Comparison of ENCODE assay signal across 29 cellular contexts in genomic region chr18:22689711-22690110, GRCh38.
"Had no signal": no experiment of that assay in that cellular context is flagged by ENCODE, and none has a peak within 500 bp of the region (broad histone marks: within the 10 kb centered on the region; RNA-seq: fewer than 3 reads in every experiment).

No MANE protein-coding gene starts in this region.

- H3K4me1 ChIP-seq: ascending aorta, left lung, pancreas, testis had no signal

- H3K9me3 Mint-ChIP-seq: activated B cell treated with CpG ODN at 0.5 μM for 24 hours; activated T-cell treated with anti-CD3 and anti-CD28 coated beads, Interleukin-2, amount 50 U/mL, for 4 hours; activated T-helper 2 cell treated with anti-CD3 and anti-CD28 coated beads, Interferon-gamma antibody, Interleukin-2, Interleukin-4, amounts not matched to agents 10 μg/mL and 5 μg/mL and 100 μg/mL, durations not matched to agents 14 hours and 24 hours and 36 hours; nephron had no signal

- H3K4me3 Mint-ChIP-seq: activated B cell treated with CpG ODN at 0.5 μM for 24 hours; activated CD4-positive, alpha-beta T cell treated with anti-CD3 and anti-CD28 coated beads for 36 hours; activated naive CD8-positive, alpha-beta T cell; activated T-cell treated with anti-CD3 and anti-CD28 coated beads, Interleukin-2, amount 50 U/mL, for 4 hours; nephron had no signal

- H3K9me3 ChIP-seq: adrenal gland, ascending aorta, esophagus squamous epithelium, neutrophil, pancreas, testis, uterus had no signal

- H3K27ac ChIP-seq: adrenal gland, ascending aorta, esophagus squamous epithelium, heart right ventricle, left lung, neutrophil, pancreas, testis had no signal

- H3K27me3 ChIP-seq: adrenal gland, ascending aorta, brain microvascular endothelial cell, esophagus squamous epithelium, heart right ventricle, left lung, neutrophil, pancreas, testis, uterus had no signal

- H3K4me3 ChIP-seq: adrenal gland, ascending aorta, esophagus squamous epithelium, heart right ventricle, left lung, pancreas, testis, uterus had no signal

- ATAC-seq: activated CD4-positive, alpha-beta T cell treated with anti-CD3 and anti-CD28 coated beads for 36 hours; activated T-cell treated with anti-CD3 and anti-CD28 coated beads, Interleukin-2, amount 50 U/mL, for 4 hours; left lung; sciatic nerve had no signal

- H3K4me1 Mint-ChIP-seq: activated B cell treated with CpG ODN at 0.5 μM for 24 hours; activated CD4-positive, alpha-beta T cell treated with anti-CD3 and anti-CD28 coated beads for 36 hours had no signal

- H3K27ac Mint-ChIP-seq: activated B cell treated with CpG ODN at 0.5 μM for 24 hours; activated CD4-positive, alpha-beta T cell treated with anti-CD3 and anti-CD28 coated beads for 36 hours; activated naive CD8-positive, alpha-beta T cell; activated T-helper 2 cell treated with anti-CD3 and anti-CD28 coated beads, Interferon-gamma antibody, Interleukin-2, Interleukin-4, amounts not matched to agents 10 μg/mL and 5 μg/mL and 100 μg/mL, durations not matched to agents 14 hours and 24 hours and 36 hours; nephron had no signal

- DNase-seq: activated B cell treated with CpG ODN at 0.5 μM for 24 hours; activated CD4-positive, alpha-beta T cell treated with anti-CD3 and anti-CD28 coated beads for 36 hours; activated CD4-positive, alpha-beta T cell treated with anti-CD3 and anti-CD28 coated beads, Interleukin-2, amount 50 U/mL, for 4 hours; activated CD8-positive, alpha-beta memory T cell treated with anti-CD3 and anti-CD28 coated beads for 24 hours; activated CD8-positive, alpha-beta memory T cell treated with anti-CD3 and anti-CD28 coated beads, Interleukin-2, amount 50 U/mL, for 4 hours; activated naive CD4-positive, alpha-beta T cell; activated T-cell treated with anti-CD3 and anti-CD28 coated beads, Interleukin-2, amount 50 U/mL, for 4 hours; adrenal gland; brain microvascular endothelial cell; central memory CD4-positive, alpha-beta T cell; effector memory CD4-positive, alpha-beta T cell; esophagus squamous epithelium; heart right ventricle; kidney; left lung; mammary epithelial cell; pancreas; stimulated activated CD4-positive, alpha-beta T cell treated with anti-CD3 and anti-CD28 coated beads, Interleukin-4, amount 100 ng/mL, for 1 hour; stimulated activated naive CD4-positive, alpha-beta T cell; T-helper 9 cell; testis; trophoblast cell; uterus had no signal

- H3K36me3 ChIP-seq: adrenal gland, ascending aorta, brain microvascular endothelial cell, esophagus squamous epithelium, heart right ventricle, left lung, neutrophil, pancreas, uterus had no signal

- H3K36me3 Mint-ChIP-seq: activated naive CD8-positive, alpha-beta T cell had no signal

- H3K27me3 Mint-ChIP-seq: activated B cell treated with CpG ODN at 0.5 μM for 24 hours had no signal
